ENCODE assay signal across 1 cellular context in the genomic region with DNA sequence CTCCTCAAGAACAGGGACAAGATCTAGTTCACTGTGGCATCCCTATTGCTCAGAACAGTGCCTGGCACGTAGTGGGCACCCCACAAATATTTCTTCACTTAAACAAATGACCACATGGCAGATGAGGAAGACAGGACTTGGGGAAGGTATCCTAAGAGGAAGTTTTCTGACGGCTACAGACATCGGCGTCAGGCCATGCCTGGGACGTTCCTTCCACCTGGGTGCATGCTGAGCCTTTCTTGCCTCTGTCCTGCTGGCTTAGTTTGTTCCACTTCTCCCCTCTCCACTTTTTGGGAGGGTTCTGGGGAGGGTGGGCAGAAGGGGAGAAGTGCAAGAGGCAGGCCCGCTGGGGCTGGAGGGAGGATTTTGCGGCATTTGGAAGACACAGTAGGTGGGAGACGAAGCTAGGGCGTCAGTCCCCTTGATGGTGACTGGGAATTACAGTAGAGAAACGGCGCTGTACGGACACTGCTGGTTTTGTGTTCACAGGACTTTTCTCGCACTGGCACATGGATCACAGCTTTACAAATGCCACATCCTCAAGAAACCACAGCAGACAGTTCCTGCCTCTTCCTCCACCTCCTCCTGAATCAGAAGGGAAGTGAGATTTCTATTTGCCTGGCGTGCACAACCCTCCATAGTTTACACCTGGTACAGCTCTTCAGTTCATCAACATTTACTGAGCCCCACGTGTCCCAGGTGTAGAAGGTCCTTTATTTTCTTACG.
TF ChIP-seq lines count a peak whose summit lies in the region.

No MANE protein-coding gene starts in this region.

TF ChIP-seq in IMR-90, 13 proteins besides CTCF, POLR2A, EP300 and RAD21:
- TF ChIP-seq MXI1 (IDR thresholded peaks at IDR 0.05; ENCODE audit: borderline replicate concordance, low read depth, low read length) (no peak), FOS (IDR thresholded peaks at IDR 0.05; ENCODE audit: low read depth, low read length) (no peak), RFX5 (IDR thresholded peaks at IDR 0.05; ENCODE audit: low read depth, low read length) (no peak), SMC3 (IDR thresholded peaks at IDR 0.05; ENCODE audit: low read depth, low read length) (no peak), CHD1 (IDR thresholded peaks at IDR 0.05; ENCODE audit: low read depth, low read length) (no peak), MAFK (IDR thresholded peaks at IDR 0.05; ENCODE audit: low read depth, low read length) (no peak), BHLHE40 (IDR thresholded peaks at IDR 0.05; ENCODE audit: low read depth, low read length) (no peak), MAZ (IDR thresholded peaks at IDR 0.05; ENCODE audit: borderline replicate concordance, low read depth, low read length) (no peak), CEBPB (IDR thresholded peaks at IDR 0.05; ENCODE audit: low read depth, low read length) (no peak), NFE2L2 (IDR thresholded peaks at IDR 0.05; ENCODE audit: low read depth, low read length) (no peak), RCOR1 (IDR thresholded peaks at IDR 0.05; ENCODE audit: insufficient replicate concordance, low read length) (no peak)
- TF ChIP-seq, protein P1, sequence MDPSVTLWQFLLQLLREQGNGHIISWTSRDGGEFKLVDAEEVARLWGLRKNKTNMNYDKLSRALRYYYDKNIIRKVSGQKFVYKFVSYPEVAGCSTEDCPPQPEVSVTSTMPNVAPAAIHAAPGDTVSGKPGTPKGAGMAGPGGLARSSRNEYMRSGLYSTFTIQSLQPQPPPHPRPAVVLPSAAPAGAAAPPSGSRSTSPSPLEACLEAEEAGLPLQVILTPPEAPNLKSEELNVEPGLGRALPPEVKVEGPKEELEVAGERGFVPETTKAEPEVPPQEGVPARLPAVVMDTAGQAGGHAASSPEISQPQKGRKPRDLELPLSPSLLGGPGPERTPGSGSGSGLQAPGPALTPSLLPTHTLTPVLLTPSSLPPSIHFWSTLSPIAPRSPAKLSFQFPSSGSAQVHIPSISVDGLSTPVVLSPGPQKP (IDR thresholded peaks at IDR 0.05; ENCODE audit: borderline replicate concordance, low read depth, low read length), result no peak
- TF ChIP-seq, protein P2, sequence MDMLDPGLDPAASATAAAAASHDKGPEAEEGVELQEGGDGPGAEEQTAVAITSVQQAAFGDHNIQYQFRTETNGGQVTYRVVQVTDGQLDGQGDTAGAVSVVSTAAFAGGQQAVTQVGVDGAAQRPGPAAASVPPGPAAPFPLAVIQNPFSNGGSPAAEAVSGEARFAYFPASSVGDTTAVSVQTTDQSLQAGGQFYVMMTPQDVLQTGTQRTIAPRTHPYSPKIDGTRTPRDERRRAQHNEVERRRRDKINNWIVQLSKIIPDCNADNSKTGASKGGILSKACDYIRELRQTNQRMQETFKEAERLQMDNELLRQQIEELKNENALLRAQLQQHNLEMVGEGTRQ (IDR thresholded peaks at IDR 0.05; ENCODE audit: low read depth, low read length), result no peak
TF ChIP-seq in IMR-90: peak in this region for 0.
